ENCODE assay signal across 11 cellular contexts in the genomic region with DNA sequence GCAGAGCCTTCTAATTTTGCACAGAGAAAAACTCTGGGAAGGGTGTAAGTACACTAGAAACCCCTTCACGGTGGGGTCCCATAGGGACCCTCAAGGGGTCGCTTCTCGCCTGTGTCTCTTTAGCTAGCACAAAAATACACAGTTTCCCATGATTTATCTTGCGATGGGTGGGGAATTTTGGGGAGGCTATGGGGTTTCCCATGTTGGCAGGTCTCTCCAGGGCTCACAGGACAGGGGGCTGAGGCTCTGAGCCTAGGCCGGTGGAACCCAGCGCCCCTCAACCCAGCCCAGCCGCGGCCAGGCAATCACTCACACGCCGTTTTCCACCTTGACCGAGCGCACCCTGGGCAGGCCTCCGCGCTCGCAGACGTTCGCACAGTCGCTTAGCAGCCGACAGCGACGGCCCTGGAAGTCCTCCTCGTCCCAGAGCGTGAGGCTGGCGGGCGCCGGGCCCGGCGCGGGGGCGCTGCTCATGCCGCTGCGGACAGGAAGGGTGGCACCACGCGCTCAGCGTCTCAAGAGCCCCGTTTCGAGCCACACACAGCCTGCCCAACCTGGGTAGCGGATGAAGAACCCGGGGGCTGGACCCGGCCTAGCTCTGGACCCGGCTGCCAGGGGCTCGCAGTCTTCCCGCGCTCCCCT. TPM values are rescaled to one million over a fixed set of nuclear protein-coding genes. Genes with fewer than 3 reads are reported as not detected.
DNase-seq lines count a peak whose midpoint lies in the region; ATAC-seq and TF ChIP-seq lines count a peak whose summit lies in the region.
"Had no signal": no experiment of that assay in that cellular context is flagged by ENCODE, and none has a peak within 500 bp of the region (broad histone marks: within the 10 kb centered on the region; RNA-seq: fewer than 3 reads in every experiment).

No MANE protein-coding gene starts in this region.

- no peak for TF ChIP-seq POLR2A in esophagus muscularis mucosa (IDR thresholded peaks at IDR 0.05; ENCODE audit: low read depth)

- 24% methylated on average over 26 of the region's 44 CpGs for WGBS in esophagus muscularis mucosa

- no peak for ATAC-seq in HG02840 (IDR thresholded peaks at IDR 0.05; ENCODE audit: low FRiP score, unreplicated experiment)
- ATAC-seq: left lobe of liver had no signal

- DNase-seq in ELF-1 (ENCODE audit: low read depth, low spot score) (peak; percentile 39), NCI-H1092 (lab: John Stamatoyannopoulos, UW) (peak; percentile 35), esophagus muscularis mucosa (ENCODE audit: extremely low spot score) (no peak), skeletal muscle cell (ENCODE audit: low read depth) (no peak), RWPE1 (ENCODE audit: low spot score) (no peak), GDM1 (lab: John Stamatoyannopoulos, UW) (no peak)
- DNase-seq: activated CD4-positive, alpha-beta T cell treated with anti-CD3 and anti-CD28 coated beads, Interleukin-2, amount 10 ng/mL, durations not matched to agents 24 days and 14 days; KG1 had no signal

- peak overlapping the region; percentile 46 to 57 (median 48) for H3K4me3 ChIP-seq in esophagus muscularis mucosa
- H3K4me3 ChIP-seq in skeletal muscle cell (ENCODE audit: low read depth, low read length), result peak overlapping the region; percentile 42

- POLR2A ChIA-PET in RWPE1 (lab: Yijun Ruan, JAX; ENCODE audit: low non-redundant PET), result no interaction called here

- peaks cover 0 to 100% (median 81%) of the 10 kb centered on the region in 4 donors for H3K27me3 ChIP-seq in esophagus muscularis mucosa

- CTCF ChIA-PET in RWPE1 (lab: Yijun Ruan, JAX), result interaction anchor here (0.6 to 7.7 kb wide), 4 partner anchors 13 to 348 kb away, joined by 3 to 53 read pairs (median 10); no protein-coding TSS in a partner anchor

- intact Hi-C loops in esophagus muscularis mucosa (cut with DNase I), result loop anchor here (10.0 kb wide), 1 partner anchor 162 kb away; no protein-coding TSS in a partner anchor

- no peak overlapping the region for H3K27ac ChIP-seq in esophagus muscularis mucosa (replicated peaks in 1 of 4)
- no peak overlapping the region for H3K27ac ChIP-seq in RWPE1

- no peaks in the 10 kb centered on the region for H3K9me3 ChIP-seq in esophagus muscularis mucosa

- TF ChIP-seq CTCF in esophagus muscularis mucosa (IDR thresholded peaks at IDR 0.05), result no peak
- TF ChIP-seq CTCF in RWPE1 (conservative IDR thresholded peaks at IDR 0.05; ENCODE audit: low read depth), result no peak

- H3K36me3 ChIP-seq in esophagus muscularis mucosa, result no peaks in the 10 kb centered on the region

- peaks cover 26 to 40% (median 32%) of the 10 kb centered on the region in 4 donors for H3K4me1 ChIP-seq in esophagus muscularis mucosa

- no peak for TF ChIP-seq EP300 in esophagus muscularis mucosa (IDR thresholded peaks at IDR 0.05)

RNA-seq across cellular contexts. Expression of a gene that starts 0.4 kb away (rescaled TPM):
- not detected for total RNA-seq in esophagus muscularis mucosa
- total RNA-seq: activated CD4-positive, alpha-beta T cell treated with anti-CD3 and anti-CD28 coated beads, Interleukin-2, amount 10 ng/mL, durations not matched to agents 24 days and 14 days; esophagus mucosa; left lobe of liver had no signal

RNA-seq across cellular contexts. Expression of a gene that starts 7.8 kb away (rescaled TPM):
- total RNA-seq in esophagus muscularis mucosa, result not detected
- total RNA-seq: activated CD4-positive, alpha-beta T cell treated with anti-CD3 and anti-CD28 coated beads, Interleukin-2, amount 10 ng/mL, durations not matched to agents 24 days and 14 days; esophagus mucosa; left lobe of liver had no signal

RNA-seq across cellular contexts. Expression of a gene that starts 33.4 kb away (rescaled TPM):
- under 1 TPM in 3 of 4 donors, not detected in 1; under 0.01 to 0.52 (median 0.33) TPM for total RNA-seq in esophagus muscularis mucosa
- total RNA-seq: activated CD4-positive, alpha-beta T cell treated with anti-CD3 and anti-CD28 coated beads, Interleukin-2, amount 10 ng/mL, durations not matched to agents 24 days and 14 days; esophagus mucosa; left lobe of liver had no signal

RNA-seq across cellular contexts. Expression of a gene that starts 48.5 kb away (rescaled TPM):
- total RNA-seq in esophagus muscularis mucosa, result not detected
- total RNA-seq: activated CD4-positive, alpha-beta T cell treated with anti-CD3 and anti-CD28 coated beads, Interleukin-2, amount 10 ng/mL, durations not matched to agents 24 days and 14 days; esophagus mucosa had no signal

Comparison
In these comparisons a context has a peak if more than half of its experiments do, and no peak if none do; other contexts are left out.
1. DNase-seq: peak in ELF-1 (single experiment) and NCI-H1092 (single experiment); none in esophagus muscularis mucosa (single experiment), skeletal muscle cell (single experiment), RWPE1 (single experiment) and GDM1 (single experiment).